Comparison of ENCODE assay signal across 19 cellular contexts in the genomic region with DNA sequence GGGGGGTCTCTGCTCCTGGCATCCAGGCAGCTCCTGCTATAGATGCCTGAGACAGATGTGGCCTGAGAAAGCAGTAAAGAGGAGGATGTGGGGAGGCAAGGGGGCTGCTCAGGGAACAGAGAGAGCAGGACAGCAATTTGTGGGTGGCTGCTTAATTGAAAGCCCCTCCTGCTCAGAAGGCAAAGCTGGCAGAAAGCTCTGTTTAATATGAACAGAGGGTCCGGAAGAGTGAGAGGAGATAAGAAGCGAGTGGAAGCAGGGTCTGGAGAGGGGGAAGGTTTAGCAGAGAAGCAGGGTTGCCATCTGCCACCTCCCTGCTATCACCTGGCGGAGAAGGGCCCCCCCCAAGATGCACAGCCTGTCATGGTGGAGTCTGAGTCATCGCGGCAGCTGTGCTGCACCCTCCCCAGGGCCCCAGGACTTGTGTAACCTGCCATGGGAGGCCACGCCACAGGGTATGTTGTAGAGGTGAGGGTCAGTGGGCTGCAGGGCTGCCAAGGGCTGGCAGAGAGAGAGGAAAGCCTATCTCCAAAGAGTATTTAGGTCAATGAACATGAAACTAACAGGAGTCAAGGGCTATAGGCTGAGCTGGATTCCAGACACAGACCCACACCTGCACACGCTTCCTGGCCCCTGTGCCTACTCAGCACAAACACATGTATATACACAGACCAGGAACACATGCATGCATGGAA.
"Had no signal": no experiment of that assay in that cellular context is flagged by ENCODE, and none has a peak within 500 bp of the region (broad histone marks: within the 10 kb centered on the region; RNA-seq: fewer than 3 reads in every experiment).

No MANE protein-coding gene starts in this region.

- H3K36me3 ChIP-seq: breast epithelium, esophagus squamous epithelium, right atrium auricular region had no signal

- H3K4me1 ChIP-seq: breast epithelium, esophagus squamous epithelium, right atrium auricular region had no signal

- H3K27ac ChIP-seq: breast epithelium, esophagus squamous epithelium, right atrium auricular region had no signal

- ATAC-seq: activated CD4-positive, CD25-positive, alpha-beta regulatory T cell treated with anti-CD3 and anti-CD28 coated beads, Interleukin-2, amount 50 U/mL, for 24 hours; natural killer cell had no signal

- FAIRE-seq: endothelial cell of umbilical vein had no signal

- DNase-seq: activated CD4-positive, alpha-beta T cell treated with anti-CD3 and anti-CD28 coated beads, Interleukin-2, amount 50 U/mL, for 1 hour; activated naive CD4-positive, alpha-beta T cell; activated naive CD8-positive, alpha-beta T cell treated with anti-CD3 and anti-CD28 coated beads, Interleukin-2, amount 10 ng/mL, durations not matched to agents 7 days and 5 days; aorta; cerebellar nuclear complex; effector CD8-positive, alpha-beta T cell; esophagus squamous epithelium; hypothalamus; kidney glomerular epithelial cell; mesendoderm; natural killer cell; nucleus accumbens; posterior cingulate gyrus; stimulated activated CD4-positive, alpha-beta T cell treated with anti-CD3 and anti-CD28 coated beads, Interleukin-4, amount 100 ng/mL, for 1 hour; stimulated activated naive CD4-positive, alpha-beta T cell treated with Interleukin-2 at 50 U/mL for 16 hours had no signal

- H3K4me3 ChIP-seq: breast epithelium, esophagus squamous epithelium, right atrium auricular region had no signal

- H3K27me3 ChIP-seq: breast epithelium, right atrium auricular region had no signal

- H3K9me3 ChIP-seq: breast epithelium, esophagus squamous epithelium, right atrium auricular region had no signal
